Comparison of ENCODE assay signal across 8 cellular contexts in genomic region chrX:56764153-56764974, GRCh38. TPM values are rescaled to one million over a fixed set of nuclear protein-coding genes. Genes with fewer than 3 reads are reported as not detected.
DNase-seq lines count a peak whose midpoint lies in the region; ATAC-seq and TF ChIP-seq lines count a peak whose summit lies in the region.

No MANE protein-coding gene starts in this region.

- peak; percentile 45 to 81 (median 57) for TF ChIP-seq CTCF in breast epithelium (IDR thresholded peaks at IDR 0.05)

- no peaks in the 10 kb centered on the region for H3K9me3 ChIP-seq in breast epithelium

- H3K4me3 ChIP-seq in breast epithelium: peak overlapping the region in 2 of 3 donors; percentile 62 to 68

- H3K27me3 ChIP-seq in breast epithelium: peaks cover 0 to 11% of the 10 kb centered on the region in 2 donors

- no peak for TF ChIP-seq POLR2A in breast epithelium (IDR thresholded peaks at IDR 0.05)

- no peaks in the 10 kb centered on the region for H3K36me3 ChIP-seq in breast epithelium

- DNase-seq in SW480 (ENCODE audit: low spot score) (peak; percentile 28), breast epithelium (ENCODE audit: low spot score in 2 of 2) (peak in 1 of 2 donors; percentile 76), kidney tubule cell (ENCODE audit: low spot score) (peak; percentile 83), NCI-H510A treated with DMSO at 0.1 percent for 48 hours (lab: John Stamatoyannopoulos, UW) (no peak), anterior cingulate cortex (lab: John Stamatoyannopoulos, UW) (no peak)
- peak; percentile 70 for DNase-seq in stimulated activated CD4-positive, alpha-beta T cell treated with anti-CD3 and anti-CD28 coated beads, Interleukin-4, amount 100 ng/mL, for 24 hours

- H3K4me1 ChIP-seq in breast epithelium: peaks cover 4 to 5% of the 10 kb centered on the region in 2 donors

- H3K27ac ChIP-seq in breast epithelium: peak overlapping the region; percentile 85 to 91

- intact Hi-C loops in breast epithelium (cut with DNase I; ENCODE audit: low total_unique reads): no loop called here

- ATAC-seq in GM18861 (IDR thresholded peaks at IDR 0.05; ENCODE audit: unreplicated experiment): peak; percentile 41
- ATAC-seq in HG03025 (IDR thresholded peaks at IDR 0.05; ENCODE audit: low FRiP score, unreplicated experiment): peak; percentile 45

RNA-seq across cellular contexts. Expression of gene NBDY, which starts 35.3 kb away (rescaled TPM):
- total RNA-seq in breast epithelium: 10 to 100 TPM in 2 of 3 donors, 1 to 10 TPM in 1; 6.6 to 15.7 (median 14.5) TPM

Comparison
In these comparisons a context has a peak if more than half of its experiments do, and no peak if none do; other contexts are left out.
1. DNase-seq: peak in SW480 (single experiment), kidney tubule cell (single experiment) and stimulated activated CD4-positive, alpha-beta T cell treated with anti-CD3 and anti-CD28 coated beads, Interleukin-4, amount 100 ng/mL, for 24 hours (single experiment); none in NCI-H510A treated with DMSO at 0.1 percent for 48 hours (single experiment) and anterior cingulate cortex (0 of 58).